ENCODE assay signal across 1 cellular context in genomic region chr10:11757452-11757819, GRCh38.
A peak's percentile ranks its signal among the peaks of the same experiment; 100 is the strongest.
TF ChIP-seq lines count a peak whose summit lies in the region.

No MANE protein-coding gene starts in this region.

TF ChIP-seq in K562, 482 proteins besides CTCF, POLR2A, EP300 and RAD21 (continued from another document):
- TF ChIP-seq TFAP4 (CRISPR knock-in tag; IDR thresholded peaks at IDR 0.05; ENCODE audit: borderline replicate concordance) (peak; percentile 79), FOXA1 (IDR thresholded peaks at IDR 0.05; ENCODE audit: borderline replicate concordance) (peak; percentile 49; the same call in 1 of the 2 replicates), U2AF2 (optimal IDR thresholded peaks at IDR 0.05; ENCODE audit: low read depth, low read length) (no peak)
